Comparison of ENCODE assay signal across 24 cellular contexts in the genomic region with DNA sequence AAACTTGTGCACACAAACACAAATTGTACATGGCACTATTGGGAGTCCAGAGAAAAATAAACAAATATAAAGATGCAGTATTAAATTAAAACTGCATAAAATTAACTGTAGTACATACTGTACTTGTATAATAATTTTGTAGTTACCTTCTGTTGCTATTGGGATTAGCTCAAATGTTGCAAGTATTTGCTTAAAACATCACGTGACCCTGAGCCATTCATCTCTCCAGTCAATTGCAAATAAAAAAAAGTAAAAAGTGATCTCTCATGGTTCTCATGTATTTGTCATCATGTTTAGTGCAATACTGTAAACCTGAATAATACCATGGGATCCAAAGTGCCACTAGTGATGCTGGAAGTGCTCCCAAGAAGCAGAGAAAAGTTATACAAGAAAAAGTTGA.
"Had no signal": no experiment of that assay in that cellular context is flagged by ENCODE, and none has a peak within 500 bp of the region (broad histone marks: within the 10 kb centered on the region; RNA-seq: fewer than 3 reads in every experiment).

No MANE protein-coding gene starts in this region.

- DNase-seq: activated CD4-positive, alpha-beta memory T cell treated with anti-CD3 and anti-CD28 coated beads for 36 hours; activated CD4-positive, alpha-beta T cell treated with anti-CD3 and anti-CD28 coated beads for 4 hours; activated gamma-delta T cell treated with Interleukin-2 at 50 U/mL for 16 hours; activated T-cell treated with anti-CD3 and anti-CD28 coated beads for 4 hours; adrenal gland; cerebellar nuclear complex; cortex of kidney; effector CD4-positive, alpha-beta T cell; gastrocnemius medialis; heart left ventricle; kidney glomerular epithelial cell; left ventricle myocardium inferior; mammary epithelial cell; nephron progenitor cell; nucleus accumbens; stimulated activated CD4-positive, alpha-beta T cell treated with anti-CD3 and anti-CD28 coated beads, Interleukin-2, amount 100 ng/mL, for 24 hours; stimulated activated naive CD4-positive, alpha-beta T cell treated with Interleukin-2 at 50 U/mL for 16 hours; tibial artery had no signal

- H3K27ac ChIP-seq: adrenal gland, breast epithelium, gastrocnemius medialis, heart left ventricle, left ventricle myocardium inferior, prostate gland, right atrium auricular region, tibial artery had no signal

- H3K4me3 ChIP-seq: adrenal gland, breast epithelium, gastrocnemius medialis, heart left ventricle, left ventricle myocardium inferior, prostate gland, right atrium auricular region, tibial artery had no signal

- ATAC-seq: activated naive CD4-positive, alpha-beta T cell treated with anti-CD3 and anti-CD28 coated beads, Interleukin-2, amount 50 U/mL, for 72 hours; esophagus mucosa; gastrocnemius medialis; heart left ventricle; WTC11 had no signal
